Comparison of ENCODE assay signal across 14 cellular contexts in genomic region chr13:33927315-33927714, GRCh38.
A peak's percentile ranks its signal among the peaks of the same experiment; 100 is the strongest.
DNase-seq lines count a peak whose midpoint lies in the region; TF ChIP-seq lines count a peak whose summit lies in the region.
"Had no signal": no experiment of that assay in that cellular context is flagged by ENCODE, and none has a peak within 500 bp of the region (broad histone marks: within the 10 kb centered on the region; RNA-seq: fewer than 3 reads in every experiment).

No MANE protein-coding gene starts in this region.

- H3K4me3 ChIP-seq in choroid plexus epithelial cell (ENCODE audit: low read depth, low read length) (no peak overlapping the region), neuron (ENCODE audit: low read length) (no peak overlapping the region)

- no peak overlapping the region for H3K27ac Mint-ChIP-seq in activated T-cell treated with anti-CD3 and anti-CD28 coated beads, Interleukin-2, amount 50 U/mL, for 24 hours
- H3K27ac Mint-ChIP-seq: activated B cell treated with CpG ODN at 0.5 μM for 24 hours; CD8-positive, alpha-beta memory T cell; natural killer cell had no signal

- H3K4me1 ChIP-seq in neuron (ENCODE audit: insufficient read depth, low read length) = peaks cover 13% of the 10 kb centered on the region

- H3K36me3 Mint-ChIP-seq in activated T-cell treated with anti-CD3 and anti-CD28 coated beads, Interleukin-2, amount 50 U/mL, for 24 hours (ENCODE audit: low read depth) = no peaks in the 10 kb centered on the region
- H3K36me3 Mint-ChIP-seq: CD8-positive, alpha-beta memory T cell; natural killer cell had no signal

- no peaks in the 10 kb centered on the region for H3K36me3 ChIP-seq in neuron (ENCODE audit: insufficient read depth, low read length)

- H3K27me3 ChIP-seq in neuron (ENCODE audit: insufficient read depth, low read length) = no peaks in the 10 kb centered on the region

- H3K9me3 ChIP-seq in neuron (ENCODE audit: low read length) = no peaks in the 10 kb centered on the region

- H3K4me1 Mint-ChIP-seq in activated T-cell treated with anti-CD3 and anti-CD28 coated beads, Interleukin-2, amount 50 U/mL, for 24 hours (ENCODE audit: low read depth) = no peaks in the 10 kb centered on the region
- H3K4me1 Mint-ChIP-seq: activated B cell treated with CpG ODN at 0.5 μM for 24 hours; CD8-positive, alpha-beta memory T cell; natural killer cell had no signal

- TF ChIP-seq CTCF in choroid plexus epithelial cell (conservative IDR thresholded peaks at IDR 0.05; ENCODE audit: low read depth, low read length) = no peak

- H2AFZ ChIP-seq in neuron (ENCODE audit: low read depth, low read length) = peak overlapping the region; percentile 36

- no peak overlapping the region for H3K4me3 Mint-ChIP-seq in activated T-cell treated with anti-CD3 and anti-CD28 coated beads, Interleukin-2, amount 50 U/mL, for 24 hours
- H3K4me3 Mint-ChIP-seq: activated B cell treated with CpG ODN at 0.5 μM for 24 hours; CD8-positive, alpha-beta memory T cell; natural killer cell had no signal

- DNase-seq in Daoy (ENCODE audit: low read depth) (peak; percentile 22), M059J (ENCODE audit: low read depth) (peak; percentile 90), choroid plexus epithelial cell (ENCODE audit: low read depth) (peak; percentile 60), LoVo (ENCODE audit: low spot score) (no peak), NCI-H226 (no peak), DMS153 treated with DMSO at 0.1 percent for 48 hours (lab: John Stamatoyannopoulos, UW; ENCODE audit: unreplicated experiment) (no peak)
- DNase-seq in activated T-cell treated with anti-CD3 and anti-CD28 coated beads, Interleukin-2, amount 50 U/mL, for 24 hours = no peak
- DNase-seq: activated B cell treated with CpG ODN at 0.5 μM for 24 hours; caudate nucleus; CD8-positive, alpha-beta memory T cell; natural killer cell; NCI-H1417; NCI-H526 treated with DMSO at 0.1 percent for 48 hours had no signal

- H3K27me3 Mint-ChIP-seq in activated T-cell treated with anti-CD3 and anti-CD28 coated beads, Interleukin-2, amount 50 U/mL, for 24 hours = no peaks in the 10 kb centered on the region
- H3K27me3 Mint-ChIP-seq: activated B cell treated with CpG ODN at 0.5 μM for 24 hours; CD8-positive, alpha-beta memory T cell had no signal

- no peaks in the 10 kb centered on the region for H3K9me3 Mint-ChIP-seq in activated T-cell treated with anti-CD3 and anti-CD28 coated beads, Interleukin-2, amount 50 U/mL, for 24 hours
- H3K9me3 Mint-ChIP-seq: activated B cell treated with CpG ODN at 0.5 μM for 24 hours; CD8-positive, alpha-beta memory T cell had no signal

Comparison
In these comparisons a context has a peak if more than half of its experiments do, and no peak if none do; other contexts are left out.
1. DNase-seq: peak in Daoy (single experiment), M059J (single experiment) and choroid plexus epithelial cell (single experiment); none in LoVo (single experiment), NCI-H226 (single experiment), DMS153 treated with DMSO at 0.1 percent for 48 hours (single experiment) and activated T-cell treated with anti-CD3 and anti-CD28 coated beads, Interleukin-2, amount 50 U/mL, for 24 hours (single experiment).